Comparison of ENCODE assay signal across 8 cellular contexts in the genomic region with DNA sequence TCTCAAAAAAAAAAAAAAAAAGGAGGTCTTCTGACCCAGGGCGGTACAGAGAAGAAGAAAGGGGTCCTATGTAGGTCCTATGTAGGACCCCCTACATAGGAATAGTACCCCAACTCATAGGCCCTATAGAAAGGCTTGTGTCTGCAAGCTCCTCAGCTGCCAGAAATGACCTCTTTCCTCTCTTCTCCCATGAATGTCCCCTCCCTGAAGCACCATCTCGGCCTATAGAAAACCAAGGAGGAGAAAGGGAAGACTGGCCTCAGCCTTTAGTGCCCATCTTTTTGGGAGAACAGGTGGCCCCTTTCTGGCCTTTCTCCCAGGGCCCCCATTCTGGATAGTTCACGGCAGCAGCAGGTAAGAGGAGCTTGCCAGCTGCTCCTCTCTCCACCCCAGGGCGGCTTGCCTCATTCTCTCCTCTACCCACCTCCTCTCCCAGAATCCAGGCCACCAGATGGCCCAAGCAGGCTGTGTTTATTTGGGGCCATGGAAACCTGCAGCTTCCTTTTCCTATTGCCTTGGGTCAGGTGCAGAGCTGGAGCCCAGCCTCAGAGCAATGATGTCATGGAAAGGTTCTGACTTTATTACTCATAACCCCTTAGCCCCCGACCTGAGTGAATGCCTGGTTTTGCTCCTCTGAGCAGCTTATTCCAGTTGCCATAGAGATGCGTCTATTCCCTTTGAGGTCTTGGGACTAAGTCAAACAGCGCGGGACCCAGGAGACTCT. TPM values are rescaled to one million over a fixed set of nuclear protein-coding genes. Genes with fewer than 3 reads are reported as not detected.
DNase-seq lines count a peak whose midpoint lies in the region; ATAC-seq lines count a peak whose summit lies in the region.

No MANE protein-coding gene starts in this region.

- DNase-seq in stimulated activated CD4-positive, alpha-beta T cell treated with anti-CD3 and anti-CD28 coated beads, Interleukin-1b, Interleukin-23, amount 100 ng/mL, for 48 hours = peak; percentile 8
- no peak for DNase-seq in stimulated activated CD4-positive, alpha-beta T cell treated with anti-CD3 and anti-CD28 coated beads, Interleukin-4, amount 100 ng/mL, for 1 hour
- DNase-seq in SK-N-MC (ENCODE audit: low read depth, low spot score) (no peak), fibroblast of peridontal ligament (ENCODE audit: extremely low read depth) (peak; percentile 27), posterior cingulate gyrus (peak in 7 of 10 donors; percentile 50 to 89 (median 61)), mesenteric fat pad (ENCODE audit: low spot score) (no peak), germinal center (ENCODE audit: low spot score) (no peak)

- H3K27ac ChIP-seq in SK-N-MC = peak overlapping the region; percentile 86

- no peaks in the 10 kb centered on the region for H3K9me3 ChIP-seq in SK-N-MC (ENCODE audit: low read depth, low read length)

- no peaks in the 10 kb centered on the region; the same call in 1 of the 2 replicates for H3K36me3 ChIP-seq in SK-N-MC (ENCODE audit: insufficient read depth, low read length)

- no peak overlapping the region for H3K9ac ChIP-seq in SK-N-MC (ENCODE audit: insufficient read length)

- no peak overlapping the region for H3K4me3 ChIP-seq in SK-N-MC

- no peak for ATAC-seq in HG02642 (IDR thresholded peaks at IDR 0.05; ENCODE audit: poor library complexity, unreplicated experiment)

- intact Hi-C loops in posterior cingulate gyrus (cut with DNase I) = loop anchor here (2.0 kb wide), 1 partner anchor 22 kb away; no protein-coding TSS in a partner anchor

RNA-seq across cellular contexts. Expression of a gene that starts 1.6 kb away (rescaled TPM):
- total RNA-seq in mesenteric fat pad = 26.4 TPM

RNA-seq across cellular contexts. Expression of a gene that starts 23.4 kb away (rescaled TPM):
- total RNA-seq in mesenteric fat pad = 29.9 TPM

RNA-seq across cellular contexts. Expression of a gene that starts 35.9 kb away (rescaled TPM):
- total RNA-seq in mesenteric fat pad = 310 TPM

RNA-seq across cellular contexts. Expression of a gene that starts 36.2 kb away (rescaled TPM):
- 34.7 TPM for total RNA-seq in mesenteric fat pad

RNA-seq across cellular contexts. Expression of a gene that starts 38.3 kb away (rescaled TPM):
- total RNA-seq in mesenteric fat pad = 14.4 TPM

Comparison
In these comparisons a context has a peak if more than half of its experiments do, and no peak if none do; other contexts are left out.
1. DNase-seq: peak in stimulated activated CD4-positive, alpha-beta T cell treated with anti-CD3 and anti-CD28 coated beads, Interleukin-1b, Interleukin-23, amount 100 ng/mL, for 48 hours (single experiment), fibroblast of peridontal ligament (single experiment) and posterior cingulate gyrus (7 of 10); none in stimulated activated CD4-positive, alpha-beta T cell treated with anti-CD3 and anti-CD28 coated beads, Interleukin-4, amount 100 ng/mL, for 1 hour (single experiment), SK-N-MC (single experiment), mesenteric fat pad (single experiment) and germinal center (single experiment).